Comparison of ENCODE assay signal across 1 cellular context in genomic region chr15:52076889-52077781, GRCh38.
A peak's percentile ranks its signal among the peaks of the same experiment; 100 is the strongest.
TF ChIP-seq lines count a peak whose summit lies in the region.

No MANE protein-coding gene starts in this region.

TF ChIP-seq in HepG2, 621 proteins besides CTCF, POLR2A, EP300 and RAD21 (continued from another document and continues in another):
- TF ChIP-seq HOXA3 (CRISPR knock-in tag; IDR thresholded peaks at IDR 0.05) (0 out of 2 replicates have a peak, but pooled peaks have one; percentile 19), TOE1 (CRISPR knock-in tag; IDR thresholded peaks at IDR 0.05) (0 out of 2 replicates have a peak, but pooled peaks have one; percentile 18), ZNF407 (CRISPR knock-in tag; IDR thresholded peaks at IDR 0.05; ENCODE audit: not compliant biosample characterization) (no peak), ADNP (CRISPR knock-in tag; IDR thresholded peaks at IDR 0.05) (no peak), ZNF207 (IDR thresholded peaks at IDR 0.05; ENCODE audit: borderline replicate concordance) (no peak), STAT6 (CRISPR knock-in tag; IDR thresholded peaks at IDR 0.05; ENCODE audit: borderline replicate concordance) (no peak), YEATS2 (CRISPR knock-in tag; IDR thresholded peaks at IDR 0.05; ENCODE audit: borderline replicate concordance) (0 out of 2 replicates have a peak, but pooled peaks have one; percentile 25), ZNF512B (CRISPR knock-in tag; IDR thresholded peaks at IDR 0.05; ENCODE audit: borderline replicate concordance) (no peak), IRF1 (CRISPR knock-in tag; IDR thresholded peaks at IDR 0.05; ENCODE audit: low read depth) (no peak), ARID2 (CRISPR knock-in tag; IDR thresholded peaks at IDR 0.05; ENCODE audit: borderline replicate concordance) (no peak), ZKSCAN5 (CRISPR knock-in tag; IDR thresholded peaks at IDR 0.05) (no peak), DRAP1 (CRISPR knock-in tag; IDR thresholded peaks at IDR 0.05) (0 out of 2 replicates have a peak, but pooled peaks have one; percentile 10), ZNF530 (CRISPR knock-in tag; IDR thresholded peaks at IDR 0.05; ENCODE audit: low read depth) (no peak), ELF1 (CRISPR knock-in tag; IDR thresholded peaks at IDR 0.05) (0 out of 2 replicates have a peak, but pooled peaks have one; percentile 15), ZNF136 (CRISPR knock-in tag; IDR thresholded peaks at IDR 0.05; ENCODE audit: low read depth) (0 out of 2 replicates have a peak, but pooled peaks have one; percentile 6), PITX1 (CRISPR knock-in tag; IDR thresholded peaks at IDR 0.05) (no peak), ZFP36L1 (CRISPR knock-in tag; IDR thresholded peaks at IDR 0.05) (no peak), ZBTB4 (CRISPR knock-in tag; IDR thresholded peaks at IDR 0.05; ENCODE audit: borderline replicate concordance) (no peak), ZBTB20 (CRISPR knock-in tag; IDR thresholded peaks at IDR 0.05; ENCODE audit: borderline replicate concordance, low read depth) (peak; percentile 97; the same call in 1 of the 2 replicates), ZSCAN25 (CRISPR knock-in tag; IDR thresholded peaks at IDR 0.05) (0 out of 2 replicates have a peak, but pooled peaks have one; percentile 33), MAF1 (CRISPR knock-in tag; IDR thresholded peaks at IDR 0.05; ENCODE audit: borderline replicate concordance) (no peak), SP5 (CRISPR knock-in tag; IDR thresholded peaks at IDR 0.05; ENCODE audit: borderline replicate concordance, low read depth) (peak; percentile 71), HES4 (CRISPR knock-in tag; IDR thresholded peaks at IDR 0.05; ENCODE audit: borderline replicate concordance) (no peak), ZNF441 (CRISPR knock-in tag; IDR thresholded peaks at IDR 0.05; ENCODE audit: borderline replicate concordance) (peak; percentile 16; the same call in 1 of the 2 replicates), ZBTB26 (CRISPR knock-in tag; IDR thresholded peaks at IDR 0.05; ENCODE audit: borderline replicate concordance) (no peak), THAP11 (CRISPR knock-in tag; IDR thresholded peaks at IDR 0.05) (0 out of 2 replicates have a peak, but pooled peaks have one; percentile 15), ZNF644 (CRISPR knock-in tag; IDR thresholded peaks at IDR 0.05; ENCODE audit: low read depth) (no peak), NR0B2 (CRISPR knock-in tag; IDR thresholded peaks at IDR 0.05) (no peak), ZNF746 (CRISPR knock-in tag; IDR thresholded peaks at IDR 0.05) (no peak), SIN3A (IDR thresholded peaks at IDR 0.05; ENCODE audit: borderline replicate concordance, low read depth, low read length) (no peak), TCF12 (IDR thresholded peaks at IDR 0.05) (no peak), TCF12 (CRISPR knock-in tag; IDR thresholded peaks at IDR 0.05) (no peak), FOSL2 (CRISPR knock-in tag; IDR thresholded peaks at IDR 0.05) (peak; percentile 64), ZNF773 (CRISPR knock-in tag; IDR thresholded peaks at IDR 0.05; ENCODE audit: borderline replicate concordance) (no peak), NFIB (CRISPR knock-in tag; IDR thresholded peaks at IDR 0.05; ENCODE audit: borderline replicate concordance) (no peak), HDAC2 (CRISPR knock-in tag; IDR thresholded peaks at IDR 0.05) (0 out of 2 replicates have a peak, but pooled peaks have one; percentile 8), SALL1 (CRISPR knock-in tag; IDR thresholded peaks at IDR 0.05) (peak; percentile 15; the same call in 1 of the 2 replicates), KLF15 (CRISPR knock-in tag; IDR thresholded peaks at IDR 0.05; ENCODE audit: borderline replicate concordance) (no peak), ARNT2 (CRISPR knock-in tag; IDR thresholded peaks at IDR 0.05; ENCODE audit: low read depth) (peak; percentile 55; the same call in 1 of the 2 replicates), ZNF20 (CRISPR knock-in tag; IDR thresholded peaks at IDR 0.05) (no peak)
